8 cellular contexts compared by ENCODE assay signal in genomic region chr4:83011779-83012630, GRCh38. TPM values are rescaled to one million over a fixed set of nuclear protein-coding genes. Genes with fewer than 3 reads are reported as not detected.
DNase-seq lines count a peak whose midpoint lies in the region; ATAC-seq and TF ChIP-seq lines count a peak whose summit lies in the region.

No MANE protein-coding gene starts in this region.

- no peaks in the 10 kb centered on the region for H3K27me3 ChIP-seq in muscle layer of duodenum (ENCODE audit: low read depth, low read length)
- no peaks in the 10 kb centered on the region for H3K27me3 ChIP-seq in transverse colon

- H3K36me3 ChIP-seq in muscle layer of duodenum (ENCODE audit: control insufficient read depth in 1 of 2, insufficient read depth in 2 of 2, low read length in 2 of 2), result peaks cover 0 to 4% of the 10 kb centered on the region in 2 donors
- H3K36me3 ChIP-seq in transverse colon, result no peaks in the 10 kb centered on the region

- CTCF ChIA-PET in activated CD8-positive, alpha-beta T cell treated with anti-CD3 and anti-CD28 coated beads for 36 hours (lab: Charles Lee), result interaction anchor here (0.9 to 1.9 kb wide), 10 partner anchors 22 to 272 kb away, joined by 3 to 11 read pairs (median 4); partner anchors contain the start of genes COPS4, PLAC8 and THAP9

- H3K9me3 ChIP-seq in muscle layer of duodenum (ENCODE audit: control insufficient read depth in 1 of 2, low read length in 2 of 2) (no peaks in the 10 kb centered on the region), transverse colon (no peaks in the 10 kb centered on the region)

- H3K4me3 Mint-ChIP-seq in activated CD8-positive, alpha-beta T cell treated with anti-CD3 and anti-CD28 coated beads for 36 hours, result peak overlapping the region; percentile 97

- H3K4me3 ChIP-seq in muscle layer of duodenum (ENCODE audit: low read depth in 1 of 2, low read length in 2 of 2) (peak overlapping the region; percentile 72 to 90), transverse colon (peak overlapping the region; percentile 87 to 98 (median 92))

- H3K9me3 Mint-ChIP-seq in activated CD8-positive, alpha-beta T cell treated with anti-CD3 and anti-CD28 coated beads for 36 hours, result no peaks in the 10 kb centered on the region

- H3K27ac ChIP-seq in muscle layer of duodenum (ENCODE audit: low read length) (peak overlapping the region; percentile 2), transverse colon (peak overlapping the region; percentile 95 to 98 (median 97))

- TF ChIP-seq CTCF in activated CD8-positive, alpha-beta T cell treated with anti-CD3 and anti-CD28 coated beads for 36 hours (IDR thresholded peaks at IDR 0.05), result no peak
- no peak for TF ChIP-seq CTCF in transverse colon (IDR thresholded peaks at IDR 0.05)

- in situ Hi-C loops in transverse colon (cut with MboI; ENCODE audit: low pct_ligation_motif_present in 1 of 4, low pct_unique_long_range_greater_than_20kb in 1 of 4, low sequenced_read_pairs in 3 of 4), result loop anchor here in 1 of 4 donors (10.0 kb wide), 1 partner anchor 117 kb away; the partner anchor contains the start of gene SEC31A

- WGBS in transverse colon (ENCODE audit: low coverage in 1 of 2), 2 donors, result 0 to 2% methylated on average over 2 to 38 of the region's 41 CpGs

- H3K27ac Mint-ChIP-seq in activated CD8-positive, alpha-beta T cell treated with anti-CD3 and anti-CD28 coated beads for 36 hours, result peak overlapping the region; percentile 91

- no peak for TF ChIP-seq POLR2A in transverse colon (IDR thresholded peaks at IDR 0.05)

- peaks cover 33% of the 10 kb centered on the region for H3K4me1 Mint-ChIP-seq in activated CD8-positive, alpha-beta T cell treated with anti-CD3 and anti-CD28 coated beads for 36 hours (ENCODE audit: low read depth)

- ATAC-seq in GM21529 (IDR thresholded peaks at IDR 0.05; ENCODE audit: unreplicated experiment) (peak; percentile 12), esophagus mucosa (peak; percentile 62)
- no peak for ATAC-seq in activated CD8-positive, alpha-beta T cell treated with anti-CD3 and anti-CD28 coated beads for 36 hours

- H3K36me3 Mint-ChIP-seq in activated CD8-positive, alpha-beta T cell treated with anti-CD3 and anti-CD28 coated beads for 36 hours (ENCODE audit: low read depth), result peaks cover 9% of the 10 kb centered on the region

- POLR2A ChIA-PET in activated CD8-positive, alpha-beta T cell treated with anti-CD3 and anti-CD28 coated beads for 36 hours (lab: Charles Lee), result interaction anchor here (0.7 to 4.7 kb wide), 12 partner anchors 22 to 449 kb away, joined by 3 to 30 read pairs (median 4); partner anchors contain the start of genes COPS4 and THAP9

- no peak for TF ChIP-seq EP300 in transverse colon (IDR thresholded peaks at IDR 0.05; ENCODE audit: low read depth)

- no peaks in the 10 kb centered on the region for H3K27me3 Mint-ChIP-seq in activated CD8-positive, alpha-beta T cell treated with anti-CD3 and anti-CD28 coated beads for 36 hours

- peak; percentile 49 for DNase-seq in ELR (ENCODE audit: low read depth)
- DNase-seq in KG1 (lab: John Stamatoyannopoulos, UW), result peak; percentile 28
- DNase-seq in activated CD8-positive, alpha-beta T cell treated with anti-CD3 and anti-CD28 coated beads for 36 hours, result peak; percentile 56
- DNase-seq in transverse colon, result peak; percentile 37
- no peak for DNase-seq in foreskin melanocyte

- intact Hi-C loops in activated CD8-positive, alpha-beta T cell treated with anti-CD3 and anti-CD28 coated beads for 36 hours (cut with micrococcal nuclease), result loop anchor here (2.0 to 5.0 kb wide), 2 partner anchors 23 to 110 kb away; partner anchors contain the start of genes COPS4 and THAP9
- intact Hi-C loops in transverse colon (cut with DNase I; ENCODE audit: low total_unique reads), result loop anchor here (5.0 kb wide), 1 partner anchor 110 kb away; the partner anchor contains the start of gene THAP9

- H3K4me1 ChIP-seq in muscle layer of duodenum (ENCODE audit: control insufficient read depth in 1 of 2, insufficient read depth in 2 of 2, low read length in 2 of 2) (peaks cover 15 to 25% of the 10 kb centered on the region in 2 donors), transverse colon (peaks cover 18 to 35% (median 32%) of the 10 kb centered on the region in 4 donors)

RNA-seq across cellular contexts. Expression of gene LIN54, which starts 1.4 kb away (rescaled TPM):
- 10 to 100 TPM; 28.0 to 29.1 TPM for total RNA-seq in activated CD8-positive, alpha-beta T cell treated with anti-CD3 and anti-CD28 coated beads for 36 hours
- total RNA-seq in esophagus mucosa, result 12.0 TPM
- 10 to 100 TPM in 2 of 4 donors, 1 to 10 TPM in 2; 4.8 to 18.2 (median 9.2) TPM for total RNA-seq in transverse colon

RNA-seq across cellular contexts. Expression of gene COPS4, which starts 23.0 kb away (rescaled TPM):
- 10 to 100 TPM; 38.4 to 38.8 TPM for total RNA-seq in activated CD8-positive, alpha-beta T cell treated with anti-CD3 and anti-CD28 coated beads for 36 hours
- 24.6 TPM for total RNA-seq in esophagus mucosa
- 10 to 100 TPM in 3 of 4 donors, 1 to 10 TPM in 1; 6.7 to 81.8 (median 32.3) TPM for total RNA-seq in transverse colon
